In the genomic region with DNA sequence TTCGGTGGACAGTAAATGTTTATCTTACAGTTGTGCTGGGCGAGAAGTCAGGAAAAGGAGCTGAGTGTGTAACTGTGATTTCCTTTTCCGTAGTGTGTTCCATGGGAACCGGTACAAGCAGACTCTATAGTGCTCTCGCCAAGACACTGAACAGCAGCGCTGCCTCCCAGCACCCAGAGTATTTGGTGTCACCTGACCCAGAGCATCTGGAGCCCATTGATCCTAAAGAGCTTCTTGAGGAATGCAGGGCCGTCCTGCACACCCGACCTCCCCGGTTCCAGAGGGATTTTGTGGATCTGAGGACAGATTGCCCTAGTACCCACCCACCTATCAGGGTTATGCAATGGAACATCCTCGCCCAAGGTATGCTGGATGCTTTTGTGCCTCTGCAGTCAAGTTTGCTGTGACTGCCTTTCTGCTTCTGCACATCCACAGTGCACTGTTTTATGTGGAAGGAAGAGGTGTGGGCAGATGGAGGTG, we compare ENCODE assay signal across 14 cellular contexts. TPM values are rescaled to one million over a fixed set of nuclear protein-coding genes. Genes with fewer than 3 reads are reported as not detected.
A peak's percentile ranks its signal among the peaks of the same experiment; 100 is the strongest.
DNase-seq lines count a peak whose midpoint lies in the region; ATAC-seq and TF ChIP-seq lines count a peak whose summit lies in the region.
"Had no signal": no experiment of that assay in that cellular context is flagged by ENCODE, and none has a peak within 500 bp of the region (broad histone marks: within the 10 kb centered on the region; RNA-seq: fewer than 3 reads in every experiment).

No MANE protein-coding gene starts in this region.

- no peak overlapping the region for H3K4me2 ChIP-seq in Karpas-422 (ENCODE audit: low read depth, low read length, poor library complexity, severe bottlenecking)

- peak; percentile 15 for DNase-seq in GM03348 (ENCODE audit: low spot score)
- DNase-seq in dermis microvascular lymphatic vessel endothelial cell (ENCODE audit: low read depth in 2 of 2): peak; percentile 91 to 94
- DNase-seq in left lobe of liver (ENCODE audit: low spot score): no peak
- peak; percentile 68 for DNase-seq in putamen (ENCODE audit: low spot score)
- no peak for DNase-seq in Karpas-422
- no peak for DNase-seq in OCI-M1 (lab: John Stamatoyannopoulos, UW)
- no peak for DNase-seq in GM19238 (ENCODE audit: insufficient read length, low spot score)
- DNase-seq in GM10248 (ENCODE audit: extremely low spot score): no peak
- DNase-seq: activated CD4-positive, alpha-beta T cell treated with anti-CD3 and anti-CD28 coated beads for 4 hours; activated T-cell treated with anti-CD3 and anti-CD28 coated beads, Interleukin-2, amount 50 U/mL, for 72 hours; BE2C; effector memory CD8-positive, alpha-beta T cell; NCI-H1417; Peyer's patch had no signal

- H2AFZ ChIP-seq in Karpas-422 (ENCODE audit: low read length): no peak overlapping the region

- peaks cover 31% of the 10 kb centered on the region for H3K36me3 ChIP-seq in Karpas-422 (ENCODE audit: insufficient read depth, low read length)

- H3K27me3 ChIP-seq in Karpas-422 (ENCODE audit: low read length): no peaks in the 10 kb centered on the region
- H3K27me3 ChIP-seq: BE2C, Peyer's patch had no signal

- no peak overlapping the region for H3K27ac ChIP-seq in Karpas-422 (ENCODE audit: low read length)

- H4K20me1 ChIP-seq in Karpas-422 (ENCODE audit: insufficient read depth, low read depth, low read length): peaks cover 15% of the 10 kb centered on the region; the same call in 1 of the 2 replicates

- POLR2A ChIA-PET in GM10248 (lab: Yijun Ruan, JAX): no interaction called here

- no peaks in the 10 kb centered on the region for H3K9me2 ChIP-seq in Karpas-422 (replicated peaks; ENCODE audit: insufficient read depth, low read length)

- H3K79me2 ChIP-seq in Karpas-422 (ENCODE audit: low read length): peaks cover 80% of the 10 kb centered on the region

- no peaks in the 10 kb centered on the region for H3K9me3 ChIP-seq in Karpas-422 (ENCODE audit: low read length)
- H3K9me3 ChIP-seq: BE2C, Peyer's patch had no signal

- ATAC-seq in left lobe of liver: peak; percentile 70
- ATAC-seq: activated T-cell treated with anti-CD3 and anti-CD28 coated beads, Interleukin-2, amount 50 U/mL, for 72 hours; effector memory CD8-positive, alpha-beta T cell had no signal

- CTCF ChIA-PET in GM10248 (lab: Yijun Ruan, JAX): interaction anchor here (0.9 to 9.2 kb wide), 3 partner anchors 12 to 253 kb away, joined by 3 to 88 read pairs (median 3); no protein-coding TSS in a partner anchor

- no peak for TF ChIP-seq CTCF in GM10248 (IDR thresholded peaks at IDR 0.05; ENCODE audit: control extremely low read depth, extremely low read depth, low read depth, missing control alignments)

- no peak overlapping the region for H3K4me3 ChIP-seq in Karpas-422 (ENCODE audit: low read length)
- H3K4me3 ChIP-seq: Peyer's patch had no signal

- H3K4me1 ChIP-seq in Karpas-422 (ENCODE audit: low read length): no peaks in the 10 kb centered on the region
- H3K4me1 ChIP-seq: Peyer's patch had no signal

- no peak overlapping the region for H3K9ac ChIP-seq in Karpas-422 (ENCODE audit: low read length)

RNA-seq across cellular contexts. Expression of a gene that starts 27.4 kb away (rescaled TPM):
- total RNA-seq in dermis microvascular lymphatic vessel endothelial cell (29.4 and 37.0 TPM in 2 replicates), left lobe of liver (5.1 TPM)
- total RNA-seq in Karpas-422 (2014; rRNA removed; shearing (Covaris generic); ENCODE audit: low replicate concordance): 10.6 and 12.6 TPM in 2 replicates

Comparison
In these comparisons a context has a peak if more than half of its experiments do, and no peak if none do; other contexts are left out.
1. DNase-seq: peak in GM03348 (single experiment), dermis microvascular lymphatic vessel endothelial cell (2 of 2) and putamen (single experiment); none in left lobe of liver (single experiment), Karpas-422 (single experiment), OCI-M1 (single experiment), GM19238 (single experiment) and GM10248 (single experiment).